18 cellular contexts compared by ENCODE assay signal in the genomic region with DNA sequence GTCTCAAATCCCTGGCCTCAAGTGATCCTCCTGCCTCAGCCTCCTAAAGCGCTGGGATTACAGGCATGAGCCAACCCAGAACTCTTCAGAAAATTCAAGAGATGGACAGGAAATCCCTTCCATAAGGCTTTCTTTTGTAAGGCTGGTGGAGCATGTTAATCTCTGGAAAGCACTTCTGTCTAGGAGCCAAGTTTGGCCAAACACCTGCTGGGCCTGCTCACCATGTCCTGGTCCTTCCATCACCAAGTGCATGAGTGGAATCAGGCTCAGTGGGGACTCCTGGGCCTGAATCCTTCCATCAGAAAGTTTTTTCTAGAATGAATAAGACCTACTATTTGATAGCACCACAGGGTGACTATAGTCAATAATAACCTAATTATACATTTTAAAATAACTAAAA.
DNase-seq lines count a peak whose midpoint lies in the region; ATAC-seq and TF ChIP-seq lines count a peak whose summit lies in the region.
"Had no signal": no experiment of that assay in that cellular context is flagged by ENCODE, and none has a peak within 500 bp of the region (broad histone marks: within the 10 kb centered on the region; RNA-seq: fewer than 3 reads in every experiment).

No MANE protein-coding gene starts in this region.

- no peaks in the 10 kb centered on the region for H4K20me1 ChIP-seq in neural cell (ENCODE audit: insufficient read depth)
- H4K20me1 ChIP-seq: BLaER1 had no signal

- H3K4me2 ChIP-seq in neural cell (ENCODE audit: low read length), result no peak overlapping the region
- H3K4me2 ChIP-seq: BLaER1, GM23338 had no signal

- H3F3A ChIP-seq in neural cell (ENCODE audit: insufficient read depth, low read length, poor library complexity, severe bottlenecking), result peaks cover 24% of the 10 kb centered on the region

- no peaks in the 10 kb centered on the region for H3K27me3 ChIP-seq in neural cell (ENCODE audit: insufficient read depth, low read depth, low read length)
- H3K27me3 ChIP-seq: BLaER1 had no signal

- DNase-seq in DMS53 (lab: John Stamatoyannopoulos, UW), result peak; percentile 14
- no peak for DNase-seq in DMS53 treated with DMSO at 0.1 percent for 48 hours (lab: John Stamatoyannopoulos, UW; ENCODE audit: unreplicated experiment)
- peak; percentile 10 for DNase-seq in NCI-H748 (lab: John Stamatoyannopoulos, UW; ENCODE audit: unreplicated experiment)
- no peak for DNase-seq in NCI-H748 treated with DMSO at 0.1 percent for 48 hours (lab: John Stamatoyannopoulos, UW)
- peak; percentile 44 for DNase-seq in NCI-H69 (lab: John Stamatoyannopoulos, UW)
- DNase-seq in stimulated activated CD4-positive, alpha-beta T cell treated with anti-CD3 and anti-CD28 coated beads, Interleukin-1b, Interleukin-23, amount 100 ng/mL, for 48 hours, result no peak
- DNase-seq: CD4-positive, CD25-positive, alpha-beta regulatory T cell; CD8-positive, alpha-beta T cell; DMS 273 treated with DMSO at 0.1 percent for 48 hours; DND-41; H9 had no signal

- peaks cover 4% of the 10 kb centered on the region for H3K36me3 ChIP-seq in neural cell (ENCODE audit: insufficient read depth, low read length)
- H3K36me3 ChIP-seq: BLaER1 had no signal

- H3K79me2 ChIP-seq in neural cell (replicated peaks; ENCODE audit: insufficient read depth, low read length), result peaks cover 49% of the 10 kb centered on the region

- TF ChIP-seq EP300 in neural cell (conservative IDR thresholded peaks at IDR 0.05; ENCODE audit: poor library complexity, severe bottlenecking), result no peak

- no peaks in the 10 kb centered on the region for H3K9me3 ChIP-seq in neural cell (ENCODE audit: low read length)
- H3K9me3 ChIP-seq: BLaER1 had no signal

- TF ChIP-seq RAD21 in neural cell (conservative IDR thresholded peaks at IDR 0.05), result no peak

- no peak overlapping the region for H3K9ac ChIP-seq in neural cell (ENCODE audit: low read length)
- H3K9ac ChIP-seq: BLaER1 had no signal

- H3K4me3 ChIP-seq in neural cell (ENCODE audit: low read length), result no peak overlapping the region
- H3K4me3 ChIP-seq: BLaER1, GM23338 had no signal

- ATAC-seq in HG02973 (IDR thresholded peaks at IDR 0.05; ENCODE audit: unreplicated experiment), result no peak
- ATAC-seq: CD8-positive, alpha-beta T cell; GM23338; HCT116 had no signal

- no peak for TF ChIP-seq CTCF in neural cell (IDR thresholded peaks at IDR 0.05; ENCODE audit: poor library complexity, severe bottlenecking)

- H3K9me2 ChIP-seq in neural cell (ENCODE audit: insufficient read depth, low read length), result no peaks in the 10 kb centered on the region

- peak overlapping the region; percentile 99 for H3K27ac ChIP-seq in neural cell (ENCODE audit: low read length)
- H3K27ac ChIP-seq: 22Rv1, BLaER1, C4-2B had no signal

- no peak overlapping the region for H2AFZ ChIP-seq in neural cell (ENCODE audit: low read depth, low read length)
- H2AFZ ChIP-seq: GM23338 had no signal

TF ChIP-seq in neural cell, 6 proteins besides CTCF, POLR2A, EP300 and RAD21:
- TF ChIP-seq REST (IDR thresholded peaks at IDR 0.05; ENCODE audit: borderline replicate concordance) (no peak), TAF1 (IDR thresholded peaks at IDR 0.05; ENCODE audit: low read depth) (no peak), POLR2AphosphoS5 (IDR thresholded peaks at IDR 0.05) (no peak), MXI1 (conservative IDR thresholded peaks at IDR 0.05; ENCODE audit: poor library complexity, severe bottlenecking) (no peak), SMC3 (conservative IDR thresholded peaks at IDR 0.05; ENCODE audit: poor library complexity) (no peak), EZH2 (IDR thresholded peaks at IDR 0.05; ENCODE audit: borderline replicate concordance, insufficient read depth, low read length, poor library complexity, severe bottlenecking) (no peak)

Comparison
In these comparisons a context has a peak if more than half of its experiments do, and no peak if none do; other contexts are left out.
1. DNase-seq: peak in DMS53 (single experiment), NCI-H748 (single experiment) and NCI-H69 (single experiment); none in DMS53 treated with DMSO at 0.1 percent for 48 hours (single experiment), NCI-H748 treated with DMSO at 0.1 percent for 48 hours (single experiment) and stimulated activated CD4-positive, alpha-beta T cell treated with anti-CD3 and anti-CD28 coated beads, Interleukin-1b, Interleukin-23, amount 100 ng/mL, for 48 hours (single experiment).